In the genomic region with DNA sequence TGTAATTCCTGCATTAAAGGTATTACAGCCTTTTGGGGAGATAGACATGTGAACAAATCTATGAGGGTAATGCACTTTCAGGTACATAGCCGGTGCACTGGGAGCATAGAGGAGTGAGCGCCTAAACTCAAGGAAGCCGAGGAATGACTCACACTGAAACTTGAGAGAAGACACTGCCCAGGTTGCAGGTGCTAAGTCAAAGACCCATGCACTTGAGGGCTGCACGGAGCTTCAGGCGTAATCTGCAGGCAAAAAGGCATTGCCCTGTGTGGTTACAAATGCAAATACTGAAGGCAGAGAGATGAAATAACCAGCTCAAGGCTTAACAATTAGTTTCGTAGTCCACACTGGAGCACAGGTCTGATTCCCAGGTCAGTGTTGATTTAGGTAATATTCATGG, we compare ENCODE assay signal across 9 cellular contexts. TPM values are rescaled to one million over a fixed set of nuclear protein-coding genes. Genes with fewer than 3 reads are reported as not detected.
DNase-seq lines count a peak whose midpoint lies in the region; ATAC-seq, FAIRE-seq and TF ChIP-seq lines count a peak whose summit lies in the region.
"Had no signal": no experiment of that assay in that cellular context is flagged by ENCODE, and none has a peak within 500 bp of the region (broad histone marks: within the 10 kb centered on the region; RNA-seq: fewer than 3 reads in every experiment).

No MANE protein-coding gene starts in this region.

- H3K36me3 ChIP-seq in bronchial epithelial cell (ENCODE audit: control insufficient read depth, insufficient read depth, low read length), result no peaks in the 10 kb centered on the region
- H3K36me3 ChIP-seq in right atrium auricular region, result no peaks in the 10 kb centered on the region

- FAIRE-seq in bronchial epithelial cell (lab: Jason Lieb, UNC), result peak; percentile 23
- FAIRE-seq: G401.6 had no signal

- H3K27ac ChIP-seq in right atrium auricular region, result no peak overlapping the region

- ATAC-seq in GM18858 (IDR thresholded peaks at IDR 0.05; ENCODE audit: unreplicated experiment) (peak; percentile 88), GM21367 (IDR thresholded peaks at IDR 0.05; ENCODE audit: unreplicated experiment) (peak; percentile 87), HG03097 (IDR thresholded peaks at IDR 0.05; ENCODE audit: low FRiP score, unreplicated experiment) (peak; percentile 72)

- H3K4me1 ChIP-seq in right atrium auricular region, result peaks cover 0 to 9% of the 10 kb centered on the region in 2 donors

- no peak overlapping the region for H3K4me3 ChIP-seq in bronchial epithelial cell (ENCODE audit: low read depth, low read length)
- no peak overlapping the region for H3K4me3 ChIP-seq in right atrium auricular region

- DNase-seq in bronchial epithelial cell (ENCODE audit: low read depth), result peak; percentile 73
- DNase-seq in NAMALWA (ENCODE audit: low spot score), result no peak
- DNase-seq in right atrium auricular region (ENCODE audit: low spot score), result no peak
- DNase-seq in cerebellar nuclear complex (lab: John Stamatoyannopoulos, UW), result no peak
- DNase-seq in stimulated activated CD4-positive, alpha-beta T cell treated with anti-CD3 and anti-CD28 coated beads, Interleukin-1b, Interleukin-23, amount 100 ng/mL, for 48 hours, result no peak

- H3K9me3 ChIP-seq in right atrium auricular region, result peaks cover 0 to 8% of the 10 kb centered on the region in 2 donors

- TF ChIP-seq CTCF in bronchial epithelial cell (IDR thresholded peaks at IDR 0.05; ENCODE audit: insufficient read depth, low read length, severe bottlenecking), result no peak
- TF ChIP-seq CTCF in right atrium auricular region (IDR thresholded peaks at IDR 0.05), result no peak

- no peaks in the 10 kb centered on the region for H3K27me3 ChIP-seq in bronchial epithelial cell (ENCODE audit: control insufficient read depth, insufficient read depth, low read length)
- H3K27me3 ChIP-seq in right atrium auricular region, result no peaks in the 10 kb centered on the region

RNA-seq across cellular contexts. Expression of a gene that starts 51.0 kb away (rescaled TPM):
- 19.7 and 25.0 TPM in 2 replicates for total RNA-seq in bronchial epithelial cell
- total RNA-seq in right atrium auricular region, result 1 to 10 TPM; 4.8 to 6.7 TPM
